In genomic region chr19:58558623-58559274, GRCh38 we compare ENCODE assay signal across 8 cellular contexts. TPM values are rescaled to one million over a fixed set of nuclear protein-coding genes. Genes with fewer than 3 reads are reported as not detected.
DNase-seq lines count a peak whose midpoint lies in the region; FAIRE-seq and TF ChIP-seq lines count a peak whose summit lies in the region.

No MANE protein-coding gene starts in this region.

- H2AFZ ChIP-seq in MM.1S (ENCODE audit: low read length), result peak overlapping the region; percentile 56; the same call in 1 of the 2 replicates
- H2AFZ ChIP-seq in parathyroid adenoma, result peak overlapping the region; percentile 92

- no peaks in the 10 kb centered on the region for H3K27me3 Mint-ChIP-seq in type B pancreatic cell

- peak; percentile 98 for DNase-seq in EL
- peak; percentile 97 for DNase-seq in H54 (ENCODE audit: insufficient read length, low spot score)
- peak; percentile 99 for DNase-seq in MM.1S
- DNase-seq in activated effector memory CD4-positive, alpha-beta T cell treated with Interleukin-2 at 50 U/mL for 16 hours, result peak; percentile 99
- DNase-seq in glomerular endothelial cell (ENCODE audit: extremely low read depth, low read depth, low spot score), result peak; percentile 82
- peak; percentile 100 for DNase-seq in type B pancreatic cell (ENCODE audit: extremely low spot score, unreplicated experiment)
- DNase-seq in SIG-M5 treated with dmso at 0.1 percent for 504 hours (lab: John Stamatoyannopoulos, UW; ENCODE audit: unreplicated experiment), result no peak

- H3K27ac ChIP-seq in MM.1S (ENCODE audit: low read length) (peak overlapping the region; percentile 96), parathyroid adenoma (peak overlapping the region; percentile 100)

- H3K36me3 Mint-ChIP-seq in type B pancreatic cell, result peaks cover 7% of the 10 kb centered on the region

- H3K27me3 ChIP-seq in MM.1S (replicated peaks; ENCODE audit: insufficient read depth, low read length) (no peaks in the 10 kb centered on the region), parathyroid adenoma (ENCODE audit: control insufficient read depth, insufficient read depth, low read length) (no peaks in the 10 kb centered on the region)

- H3F3A ChIP-seq in MM.1S (ENCODE audit: insufficient read depth, low read length), result peaks cover 45% of the 10 kb centered on the region

- H3K4me1 Mint-ChIP-seq in type B pancreatic cell (ENCODE audit: unreplicated experiment), result peaks cover 12% of the 10 kb centered on the region

- peak overlapping the region; percentile 75 for H3K4me2 ChIP-seq in MM.1S (ENCODE audit: low read depth, low read length)
- peak overlapping the region; percentile 90 for H3K4me2 ChIP-seq in parathyroid adenoma (ENCODE audit: low read length)

- H3K36me3 ChIP-seq in MM.1S (replicated peaks; ENCODE audit: insufficient read depth, low read length) (no peaks in the 10 kb centered on the region), parathyroid adenoma (ENCODE audit: control insufficient read depth, insufficient read depth, low read length) (no peaks in the 10 kb centered on the region)

- peak overlapping the region; percentile 100 for H3K27ac Mint-ChIP-seq in type B pancreatic cell

- H3K9me3 Mint-ChIP-seq in type B pancreatic cell, result no peaks in the 10 kb centered on the region

- peaks cover 26% of the 10 kb centered on the region for H3K4me1 ChIP-seq in MM.1S (ENCODE audit: low read length)
- peaks cover 45% of the 10 kb centered on the region for H3K4me1 ChIP-seq in parathyroid adenoma

- TF ChIP-seq POLR2A in H54 (IDR thresholded peaks at IDR 0.05; ENCODE audit: low read depth, low read length), result peak; percentile 75

- TF ChIP-seq CTCF in MM.1S (IDR thresholded peaks at IDR 0.05; ENCODE audit: low read length) (no peak), parathyroid adenoma (IDR thresholded peaks at IDR 0.05) (no peak), type B pancreatic cell (conservative IDR thresholded peaks at IDR 0.05) (no peak)

- no peaks in the 10 kb centered on the region for H4K20me1 ChIP-seq in MM.1S (ENCODE audit: insufficient read depth, low read length)

- H3K4me3 Mint-ChIP-seq in type B pancreatic cell, result peak overlapping the region; percentile 99

- H3K9ac ChIP-seq in MM.1S (ENCODE audit: low read length) (peak overlapping the region; percentile 99), parathyroid adenoma (peak overlapping the region; percentile 99)

- FAIRE-seq in H54 (lab: Jason Lieb, UNC), result no peak

- H3K9me3 ChIP-seq in MM.1S (replicated peaks; ENCODE audit: insufficient read depth, low read length) (no peaks in the 10 kb centered on the region), parathyroid adenoma (ENCODE audit: control insufficient read depth, low read length) (no peaks in the 10 kb centered on the region)

- H3K9me2 ChIP-seq in MM.1S (replicated peaks; ENCODE audit: insufficient read depth, low read length), result no peaks in the 10 kb centered on the region

- peak overlapping the region; percentile 82 for H3K4me3 ChIP-seq in MM.1S (ENCODE audit: low read length)
- peak overlapping the region; percentile 91 for H3K4me3 ChIP-seq in parathyroid adenoma (ENCODE audit: low read depth, low read length)

- H3K79me2 ChIP-seq in MM.1S (ENCODE audit: low read length) (peaks cover 38% of the 10 kb centered on the region), parathyroid adenoma (peaks cover 38% of the 10 kb centered on the region)

RNA-seq across cellular contexts. Expression of gene UBE2M, which starts 0.3 kb away (rescaled TPM):
- total RNA-seq in glomerular endothelial cell, result 34.7 and 60.8 TPM in 2 replicates
- total RNA-seq in type B pancreatic cell (ENCODE audit: low replicate concordance), result 78.0 and 81.9 TPM in 2 replicates

RNA-seq across cellular contexts. Expression of gene CHMP2A, which starts 3.8 kb away (rescaled TPM):
- total RNA-seq in glomerular endothelial cell (104 and 137 TPM in 2 replicates), type B pancreatic cell (ENCODE audit: low replicate concordance) (86.5 and 97.7 TPM in 2 replicates)

RNA-seq across cellular contexts. Expression of gene MZF1, which starts 14.4 kb away (rescaled TPM):
- total RNA-seq in glomerular endothelial cell (18.6 and 23.1 TPM in 2 replicates), type B pancreatic cell (ENCODE audit: low replicate concordance) (22.9 and 30.0 TPM in 2 replicates)

RNA-seq across cellular contexts. Expression of gene TRIM28, which starts 14.9 kb away (rescaled TPM):
- total RNA-seq in glomerular endothelial cell (252 and 298 TPM in 2 replicates), type B pancreatic cell (ENCODE audit: low replicate concordance) (401 and 679 TPM in 2 replicates)

RNA-seq across cellular contexts. Expression of gene ZBTB45, which starts 39.1 kb away (rescaled TPM):
- total RNA-seq in glomerular endothelial cell, result 15.4 and 16.7 TPM in 2 replicates
- total RNA-seq in type B pancreatic cell (ENCODE audit: low replicate concordance), result 18.6 and 20.2 TPM in 2 replicates
